10 cellular contexts compared by ENCODE assay signal in genomic region chr10:124524991-124525653, GRCh38.
DNase-seq lines count a peak whose midpoint lies in the region; ATAC-seq and TF ChIP-seq lines count a peak whose summit lies in the region.
"Had no signal": no experiment of that assay in that cellular context is flagged by ENCODE, and none has a peak within 500 bp of the region (broad histone marks: within the 10 kb centered on the region; RNA-seq: fewer than 3 reads in every experiment).

No MANE protein-coding gene starts in this region.

- peaks cover 2% of the 10 kb centered on the region for H3K36me3 Mint-ChIP-seq in Calu3 (ENCODE audit: insufficient read depth, unreplicated experiment)

- peaks cover 0 to 15% of the 10 kb centered on the region in 2 experiments; a peak in 1 of 4 replicates for H3K4me1 ChIP-seq in SK-N-SH (ENCODE audit: control insufficient read depth in 1 of 2, insufficient read depth in 2 of 2, low read depth in 1 of 2, low read length in 1 of 2)
- peaks cover 0 to 43% (median 8%) of the 10 kb centered on the region in 3 donors for H3K4me1 ChIP-seq in gastroesophageal sphincter
- peaks cover 20% of the 10 kb centered on the region for H3K4me1 ChIP-seq in osteoblast (ENCODE audit: insufficient read depth, low read length)

- H3K27ac Mint-ChIP-seq in Calu3 (ENCODE audit: unreplicated experiment) = no peak overlapping the region

- WGBS in SK-N-SH (ENCODE audit: low lambda C conversion rate) = 70% methylated on average over 12 of the region's 23 CpGs
- 52 to 66% methylated on average over 4 to 9 of the region's 23 CpGs for WGBS in gastroesophageal sphincter (ENCODE audit: low coverage in 1 of 2), 2 donors

- no TSS peak for BruUV-seq in Calu3 (replicated peaks; lab: Mats Ljungman, UMichigan)

- H3K9me2 ChIP-seq in SK-N-SH = no peaks in the 10 kb centered on the region

- H3K4me2 ChIP-seq in SK-N-SH (no peak overlapping the region), osteoblast (ENCODE audit: insufficient read depth, low read length) (peak overlapping the region; percentile 36)

- intact Hi-C loops in Calu3 (cut with micrococcal nuclease; ENCODE audit: unreplicated experiment) = no loop called here

- TF ChIP-seq POLR2A in gastroesophageal sphincter (IDR thresholded peaks at IDR 0.05) = no peak

- TF ChIP-seq RAD21 in SK-N-SH (IDR thresholded peaks at IDR 0.05; ENCODE audit: low read length) = no peak; the same call in 1 of the 2 replicates

- H3K27me3 Mint-ChIP-seq in Calu3 (ENCODE audit: unreplicated experiment) = no peaks in the 10 kb centered on the region

- H3K36me3 ChIP-seq in SK-N-SH (replicated peaks in 1 of 2; ENCODE audit: control insufficient read depth in 1 of 2, insufficient read depth in 2 of 2, low read length in 1 of 2) = no peaks in the 10 kb centered on the region
- H3K36me3 ChIP-seq in gastroesophageal sphincter = no peaks in the 10 kb centered on the region
- no peaks in the 10 kb centered on the region for H3K36me3 ChIP-seq in osteoblast (ENCODE audit: insufficient read depth, low read length)

- peak; percentile 63 for DNase-seq in Daoy (ENCODE audit: low read depth)
- peak; percentile 71 for DNase-seq in SK-N-SH
- peak; percentile 81 for DNase-seq in osteoblast (ENCODE audit: insufficient read length, low spot score, missing footprints)
- no peak for DNase-seq in Calu3
- DNase-seq in NCI-H1417 treated with DMSO at 0.1 percent for 48 hours (lab: John Stamatoyannopoulos, UW) = no peak
- DNase-seq in omental fat pad (ENCODE audit: low spot score) = no peak
- DNase-seq in activated CD8-positive, alpha-beta memory T cell treated with anti-CD3 and anti-CD28 coated beads, Interleukin-2, amount 50 U/mL, for 48 hours = no peak
- DNase-seq: H9, NCI-H1930 had no signal

- POLR2A ChIA-PET in SK-N-SH (lab: Yijun Ruan, JAX) = no interaction called here

- H3K4me1 Mint-ChIP-seq in Calu3 (ENCODE audit: low read depth, unreplicated experiment) = peaks cover 8% of the 10 kb centered on the region

- H3K4me3 Mint-ChIP-seq in Calu3 (ENCODE audit: low read depth, unreplicated experiment) = no peak overlapping the region
- H3K4me3 Mint-ChIP-seq: H9 had no signal

- no peak overlapping the region for H2AFZ ChIP-seq in SK-N-SH (ENCODE audit: low read depth)
- H2AFZ ChIP-seq in osteoblast (ENCODE audit: low read length) = peak overlapping the region; percentile 82

- H3K4me3 ChIP-seq in SK-N-SH (ENCODE audit: low read depth in 2 of 2, low read length in 1 of 2) (no peak overlapping the region), gastroesophageal sphincter (no peak overlapping the region), osteoblast (ENCODE audit: insufficient read depth, low read length) (no peak overlapping the region)

- no peak overlapping the region for H3K9ac ChIP-seq in SK-N-SH

- H3K9me3 ChIP-seq in SK-N-SH (no peaks in the 10 kb centered on the region), gastroesophageal sphincter (no peaks in the 10 kb centered on the region), osteoblast (ENCODE audit: low read depth, low read length) (no peaks in the 10 kb centered on the region)

- H3K79me2 ChIP-seq in SK-N-SH (ENCODE audit: insufficient read depth) (no peaks in the 10 kb centered on the region), osteoblast (ENCODE audit: insufficient read depth, low read length) (no peaks in the 10 kb centered on the region)

- H3K27me3 ChIP-seq in SK-N-SH (ENCODE audit: insufficient read depth) (no peaks in the 10 kb centered on the region), gastroesophageal sphincter (no peaks in the 10 kb centered on the region), osteoblast (ENCODE audit: insufficient read depth, low read length) (no peaks in the 10 kb centered on the region)

- TF ChIP-seq EP300 in SK-N-SH (IDR thresholded peaks at IDR 0.05; ENCODE audit: borderline replicate concordance in 1 of 2, low read depth in 1 of 2, low read length in 1 of 2) (peak in 1 of 2 experiments; percentile 43; a peak in 1 of 4 replicates), gastroesophageal sphincter (IDR thresholded peaks at IDR 0.05) (no peak)

- H3K9me3 Mint-ChIP-seq in Calu3 (ENCODE audit: low read depth, unreplicated experiment) = no peaks in the 10 kb centered on the region
- H3K9me3 Mint-ChIP-seq: H9 had no signal

- H3F3A ChIP-seq in SK-N-SH (replicated peaks; ENCODE audit: insufficient read depth) = no peaks in the 10 kb centered on the region

- TF ChIP-seq CTCF in SK-N-SH (IDR thresholded peaks at IDR 0.05) = no peak
- no peak for TF ChIP-seq CTCF in gastroesophageal sphincter (IDR thresholded peaks at IDR 0.05)
- no peak for TF ChIP-seq CTCF in osteoblast (IDR thresholded peaks at IDR 0.05; ENCODE audit: extremely low read depth, low read depth, low read length)
- no peak for TF ChIP-seq CTCF in Calu3 (IDR thresholded peaks at IDR 0.05; ENCODE audit: unreplicated experiment)
- TF ChIP-seq CTCF in omental fat pad (IDR thresholded peaks at IDR 0.05) = no peak

- no peaks in the 10 kb centered on the region for H4K20me1 ChIP-seq in SK-N-SH (ENCODE audit: insufficient read depth)
- no peaks in the 10 kb centered on the region for H4K20me1 ChIP-seq in osteoblast (ENCODE audit: insufficient read depth, low read length)

- ATAC-seq in gastroesophageal sphincter = peak; percentile 54
- no peak for ATAC-seq in omental fat pad (ENCODE audit: low FRiP score)

- peak overlapping the region in 1 of 2 experiments; percentile 53; a peak in 1 of 4 replicates for H3K27ac ChIP-seq in SK-N-SH (ENCODE audit: low read depth in 2 of 2, low read length in 1 of 2)
- H3K27ac ChIP-seq in gastroesophageal sphincter = peak overlapping the region in 2 of 4 donors; percentile 48 to 59
- no peak overlapping the region for H3K27ac ChIP-seq in osteoblast (ENCODE audit: low read depth, low read length)

- CTCF ChIA-PET in SK-N-SH (lab: Yijun Ruan, JAX) = interaction anchor here (0.7 to 1.2 kb wide), 2 partner anchors 16 to 1392 kb away, joined by 3 to 5 read pairs; no protein-coding TSS in a partner anchor
- CTCF ChIA-PET in Calu3 (lab: Charles Lee) = no interaction called here

TF ChIP-seq in SK-N-SH, 30 proteins besides CTCF, POLR2A, EP300 and RAD21:
- TF ChIP-seq SIN3A (IDR thresholded peaks at IDR 0.05; ENCODE audit: borderline replicate concordance, low read depth, low read length) (no peak), POLR2AphosphoS5 (IDR thresholded peaks at IDR 0.05; ENCODE audit: low read depth, low read length) (no peak), TCF12 (IDR thresholded peaks at IDR 0.05) (peak; percentile 49; the same call in 1 of the 2 replicates), NFIC (IDR thresholded peaks at IDR 0.05; ENCODE audit: borderline replicate concordance) (0 out of 2 replicates have a peak, but pooled peaks have one; percentile 13), REST (IDR thresholded peaks at IDR 0.05; ENCODE audit: low read depth, low read length) (no peak), USF2 (IDR thresholded peaks at IDR 0.05; ENCODE audit: borderline replicate concordance, low read depth, low read length) (no peak), USF1 (IDR thresholded peaks at IDR 0.05; ENCODE audit: borderline replicate concordance, low read depth) (no peak), JUND (IDR thresholded peaks at IDR 0.05) (no peak), EZH2phosphoT487 (IDR thresholded peaks at IDR 0.05; ENCODE audit: borderline replicate concordance, low read depth) (no peak), TAF1 (IDR thresholded peaks at IDR 0.05; ENCODE audit: borderline replicate concordance, low read depth, low read length) (no peak), TEAD4 (IDR thresholded peaks at IDR 0.05; ENCODE audit: borderline replicate concordance, insufficient read depth) (no peak)

Comparison
In these comparisons a context has a peak if more than half of its experiments do, and no peak if none do; other contexts are left out.
1. DNase-seq: peak in Daoy (single experiment), SK-N-SH (single experiment) and osteoblast (single experiment); none in Calu3 (single experiment), NCI-H1417 treated with DMSO at 0.1 percent for 48 hours (single experiment), omental fat pad (single experiment) and activated CD8-positive, alpha-beta memory T cell treated with anti-CD3 and anti-CD28 coated beads, Interleukin-2, amount 50 U/mL, for 48 hours (single experiment).